15 cellular contexts compared by ENCODE assay signal in the genomic region with DNA sequence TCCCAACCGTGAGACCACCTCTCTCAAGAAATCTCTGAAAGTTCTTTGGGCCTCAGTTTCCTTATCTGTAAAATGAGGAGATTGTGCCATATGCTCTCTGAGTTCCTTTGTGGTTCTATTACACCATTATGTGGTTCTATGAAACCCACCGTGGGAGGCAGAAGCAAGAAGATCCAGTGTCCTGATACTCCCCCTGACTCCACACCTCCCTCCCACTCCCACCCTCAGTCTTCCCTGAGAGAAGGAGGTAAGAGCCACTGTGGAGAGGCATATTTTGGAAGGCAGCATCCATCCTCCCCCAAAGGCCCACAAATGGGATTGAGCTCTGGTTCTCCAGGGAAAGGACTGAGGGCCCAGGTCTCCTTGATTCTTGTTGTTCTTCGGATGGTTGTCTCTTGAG. TPM values are rescaled to one million over a fixed set of nuclear protein-coding genes. Genes with fewer than 3 reads are reported as not detected.
"Had no signal": no experiment of that assay in that cellular context is flagged by ENCODE, and none has a peak within 500 bp of the region (broad histone marks: within the 10 kb centered on the region; RNA-seq: fewer than 3 reads in every experiment).

No MANE protein-coding gene starts in this region.

- H3K36me3 Mint-ChIP-seq: activated naive CD4-positive, alpha-beta T cell treated with anti-CD3 and anti-CD28 coated beads, Interleukin-2, amount 50 U/mL, for 24 hours; brain; naive thymus-derived CD8-positive, alpha-beta T cell had no signal

- H3K27ac Mint-ChIP-seq: activated CD4-positive, alpha-beta T cell treated with anti-CD3 and anti-CD28 coated beads, Interleukin-2, amount 10 ng/mL, durations not matched to agents 24 days and 14 days; activated naive CD4-positive, alpha-beta T cell treated with anti-CD3 and anti-CD28 coated beads, Interleukin-2, amount 50 U/mL, for 24 hours; endodermal cell; naive thymus-derived CD8-positive, alpha-beta T cell had no signal

- H3K9me3 ChIP-seq: mucosa of descending colon, psoas muscle, sigmoid colon, uterus had no signal

- H3K27me3 ChIP-seq: sigmoid colon, uterus had no signal

- H3K9me3 Mint-ChIP-seq: activated CD4-positive, alpha-beta T cell treated with anti-CD3 and anti-CD28 coated beads, Interleukin-2, amount 10 ng/mL, durations not matched to agents 24 days and 14 days; activated naive CD4-positive, alpha-beta T cell treated with anti-CD3 and anti-CD28 coated beads, Interleukin-2, amount 50 U/mL, for 24 hours; naive thymus-derived CD8-positive, alpha-beta T cell had no signal

- H3K4me1 ChIP-seq: uterus had no signal

- H3K4me3 Mint-ChIP-seq: activated CD4-positive, alpha-beta T cell treated with anti-CD3 and anti-CD28 coated beads, Interleukin-2, amount 10 ng/mL, durations not matched to agents 24 days and 14 days; activated naive CD4-positive, alpha-beta T cell treated with anti-CD3 and anti-CD28 coated beads, Interleukin-2, amount 50 U/mL, for 24 hours; brain; endodermal cell; naive thymus-derived CD8-positive, alpha-beta T cell; WTC11 had no signal

- H3K27me3 Mint-ChIP-seq: activated CD4-positive, alpha-beta T cell treated with anti-CD3 and anti-CD28 coated beads, Interleukin-2, amount 10 ng/mL, durations not matched to agents 24 days and 14 days; activated naive CD4-positive, alpha-beta T cell treated with anti-CD3 and anti-CD28 coated beads, Interleukin-2, amount 50 U/mL, for 24 hours; naive thymus-derived CD8-positive, alpha-beta T cell had no signal

- H3K4me1 Mint-ChIP-seq: endodermal cell had no signal

- H3K27ac ChIP-seq: psoas muscle had no signal

- H3K4me3 ChIP-seq: mucosa of descending colon, psoas muscle, sigmoid colon, uterus had no signal

- DNase-seq: activated CD4-positive, alpha-beta T cell treated with anti-CD3 and anti-CD28 coated beads, Interleukin-2, amount 10 ng/mL, durations not matched to agents 24 days and 14 days; amniotic stem cell; endodermal cell; mammary epithelial cell; mucosa of descending colon; naive thymus-derived CD8-positive, alpha-beta T cell; psoas muscle; sigmoid colon; stimulated activated CD4-positive, alpha-beta T cell treated with anti-CD3 and anti-CD28 coated beads, Interleukin-4, amount 100 ng/mL, for 1 hour; uterus had no signal

- H3K36me3 ChIP-seq: sigmoid colon, uterus had no signal

RNA-seq across cellular contexts. Expression of gene RXFP4, which starts 48.9 kb away (rescaled TPM):
- total RNA-seq: activated CD4-positive, alpha-beta T cell treated with anti-CD3 and anti-CD28 coated beads, Interleukin-2, amount 10 ng/mL, durations not matched to agents 24 days and 14 days; dermis microvascular lymphatic vessel endothelial cell; endodermal cell; mammary epithelial cell; naive thymus-derived CD8-positive, alpha-beta T cell; psoas muscle; sigmoid colon; T-helper 1 cell treated with Interleukin-12 subunit alpha and Interleukin-12 subunit beta and Interleukin-4 antibody, amounts not matched to agents 30 ng/mL and 1 ng/mL, for 36 hours; uterus; WTC11 had no signal
